20 cellular contexts compared by ENCODE assay signal in genomic region chr18:31575515-31576246, GRCh38. TPM values are rescaled to one million over a fixed set of nuclear protein-coding genes. Genes with fewer than 3 reads are reported as not detected.
DNase-seq lines count a peak whose midpoint lies in the region; ATAC-seq, FAIRE-seq and TF ChIP-seq lines count a peak whose summit lies in the region.
"Had no signal": no experiment of that assay in that cellular context is flagged by ENCODE, and none has a peak within 500 bp of the region (broad histone marks: within the 10 kb centered on the region; RNA-seq: fewer than 3 reads in every experiment).

No MANE protein-coding gene starts in this region.

- H3F3A ChIP-seq in GM23338 (replicated peaks; ENCODE audit: low read depth): no peaks in the 10 kb centered on the region

- no peak overlapping the region for H3K4me2 ChIP-seq in GM23338
- peak overlapping the region; percentile 64 for H3K4me2 ChIP-seq in OCI-LY7 (ENCODE audit: low read length)
- H3K4me2 ChIP-seq in keratinocyte (ENCODE audit: control insufficient read depth, extremely low read depth, insufficient read depth, low read depth, low read length): no peak overlapping the region
- H3K4me2 ChIP-seq: A549 had no signal

- H3K4me3 ChIP-seq in GM23338: no peak overlapping the region
- peak overlapping the region; percentile 40 for H3K4me3 ChIP-seq in OCI-LY7 (ENCODE audit: low read depth, low read length, poor library complexity, severe bottlenecking)
- H3K4me3 ChIP-seq in keratinocyte (ENCODE audit: control insufficient read depth in 2 of 3, extremely low read depth in 1 of 3, insufficient read depth in 2 of 3, low read depth in 1 of 3, low read length in 3 of 3): no peak overlapping the region
- H3K4me3 ChIP-seq: A549, GM12878, GM23248 had no signal

- peaks cover 6% of the 10 kb centered on the region; the same call in 1 of the 2 replicates for H3K9me3 ChIP-seq in OCI-LY7 (ENCODE audit: low read length)
- no peaks in the 10 kb centered on the region for H3K9me3 ChIP-seq in keratinocyte (ENCODE audit: control insufficient read depth, low read depth, low read length)
- H3K9me3 ChIP-seq: A549, BE2C, Caco-2 had no signal

- no peak for TF ChIP-seq CTCF in GM23338 (conservative IDR thresholded peaks at IDR 0.05; ENCODE audit: low read depth in 2 of 2)
- TF ChIP-seq CTCF in OCI-LY7 (conservative IDR thresholded peaks at IDR 0.05; ENCODE audit: low read length): no peak
- no peak for TF ChIP-seq CTCF in keratinocyte (optimal IDR thresholded peaks at IDR 0.05 in 1 of 3, IDR thresholded peaks at IDR 0.05 in 1 of 3, conservative IDR thresholded peaks at IDR 0.05 in 1 of 3; ENCODE audit: extremely low read depth in 1 of 3, insufficient read depth in 2 of 3, low read length in 3 of 3)
- no peak for TF ChIP-seq CTCF in nephron progenitor cell (IDR thresholded peaks at IDR 0.05)
- no peak for TF ChIP-seq CTCF in GM10248 (IDR thresholded peaks at IDR 0.05; ENCODE audit: control extremely low read depth, extremely low read depth, low read depth, missing control alignments)

- H3K79me2 ChIP-seq in GM23338 (replicated peaks; ENCODE audit: insufficient read depth) (no peaks in the 10 kb centered on the region), OCI-LY7 (ENCODE audit: insufficient read depth, low read depth, low read length) (no peaks in the 10 kb centered on the region), keratinocyte (ENCODE audit: control insufficient read depth, insufficient read depth, low read length) (no peaks in the 10 kb centered on the region)

- intact Hi-C loops in OCI-LY7 (cut with micrococcal nuclease; ENCODE audit: unreplicated experiment): loop anchor here (2.0 to 5.0 kb wide), 2 partner anchors 109 to 367 kb away; partner anchors contain the start of genes B4GALT6 and TRAPPC8

- no peak for ATAC-seq in GM23338
- ATAC-seq in GM21360 (IDR thresholded peaks at IDR 0.05; ENCODE audit: unreplicated experiment): no peak
- ATAC-seq: A549; CD8-positive, alpha-beta T cell; GM12878 had no signal

- H3K9me2 ChIP-seq in GM23338 (ENCODE audit: insufficient read depth): peaks cover 9% of the 10 kb centered on the region
- H3K9me2 ChIP-seq in OCI-LY7 (ENCODE audit: insufficient read depth, low read length): no peaks in the 10 kb centered on the region

- H3K4me1 ChIP-seq in GM23338 (ENCODE audit: insufficient read depth) (no peaks in the 10 kb centered on the region), OCI-LY7 (ENCODE audit: insufficient read depth, low read length, poor library complexity, severe bottlenecking) (peaks cover 84% of the 10 kb centered on the region), keratinocyte (ENCODE audit: control insufficient read depth, extremely low read depth, insufficient read depth, low read length) (no peaks in the 10 kb centered on the region)
- H3K4me1 ChIP-seq: A549, BE2C had no signal

- no peaks in the 10 kb centered on the region for H3K36me3 Mint-ChIP-seq in GM23338 (ENCODE audit: low read depth)
- H3K36me3 Mint-ChIP-seq in nephron progenitor cell (ENCODE audit: low read depth): no peaks in the 10 kb centered on the region
- H3K36me3 Mint-ChIP-seq: CD14-positive monocyte; CD8-positive, alpha-beta T cell had no signal

- H3K27me3 Mint-ChIP-seq in GM23338 (ENCODE audit: insufficient read depth, low read depth, poor library complexity) (peaks cover 2% of the 10 kb centered on the region), nephron progenitor cell (ENCODE audit: low read depth, poor library complexity) (peaks cover 11% of the 10 kb centered on the region)

- H3K4me3 Mint-ChIP-seq in GM23338: no peak overlapping the region
- no peak overlapping the region for H3K4me3 Mint-ChIP-seq in nephron progenitor cell
- H3K4me3 Mint-ChIP-seq: CD14-positive monocyte; CD8-positive, alpha-beta T cell had no signal

- H3K9me1 ChIP-seq in keratinocyte (ENCODE audit: control insufficient read depth, extremely low read depth, insufficient read depth, low read length): no peaks in the 10 kb centered on the region

- dilution Hi-C loops in keratinocyte (cut with MboI; ENCODE audit: extremely low pct_ligation_motif_present, low sequenced_read_pairs): no loop called here

- peak; percentile 52 for FAIRE-seq in keratinocyte (lab: Jason Lieb, UNC)
- FAIRE-seq: A549, GM12878, GM18507, HTR-8/SVneo had no signal

- CTCF ChIA-PET in OCI-LY7 (lab: Charles Lee; ENCODE audit: unreplicated experiment) (no interaction called here), GM10248 (lab: Yijun Ruan, JAX) (interaction anchor here (1.1 to 2.2 kb wide), 6 partner anchors 8 to 35 kb away, joined by 3 to 16 read pairs (median 6); no protein-coding TSS in a partner anchor)

- H3K4me1 Mint-ChIP-seq in GM23338: peaks cover 3% of the 10 kb centered on the region; the same call in 1 of the 3 replicates
- no peaks in the 10 kb centered on the region for H3K4me1 Mint-ChIP-seq in nephron progenitor cell
- H3K4me1 Mint-ChIP-seq: CD14-positive monocyte had no signal

- H3K27ac Mint-ChIP-seq in GM23338 (no peak overlapping the region; the same call in 1 of the 2 replicates), nephron progenitor cell (peak overlapping the region; percentile 6)
- H3K27ac Mint-ChIP-seq: CD14-positive monocyte; CD8-positive, alpha-beta T cell had no signal

- H3K36me3 ChIP-seq in GM23338 (ENCODE audit: insufficient read depth) (no peaks in the 10 kb centered on the region), OCI-LY7 (ENCODE audit: insufficient read depth, low read length) (no peaks in the 10 kb centered on the region), keratinocyte (ENCODE audit: control insufficient read depth in 2 of 2, extremely low read depth in 1 of 2, insufficient read depth in 2 of 2, low read length in 2 of 2) (no peaks in the 10 kb centered on the region)
- H3K36me3 ChIP-seq: BE2C had no signal

- no peak overlapping the region for H3K9ac ChIP-seq in keratinocyte (ENCODE audit: control insufficient read depth, extremely low read depth, insufficient read depth, low read length)
- H3K9ac ChIP-seq: GM23248 had no signal

- POLR2A ChIA-PET in OCI-LY7 (lab: Charles Lee) (interaction anchor here (0.5 to 2.3 kb wide), 5 partner anchors 12 to 117 kb away, joined by 3 to 10 read pairs (median 4); no protein-coding TSS in a partner anchor), GM10248 (lab: Yijun Ruan, JAX) (no interaction called here)

- H3K27me3 ChIP-seq in GM23338 (ENCODE audit: insufficient read depth): no peaks in the 10 kb centered on the region
- no peaks in the 10 kb centered on the region for H3K27me3 ChIP-seq in keratinocyte (ENCODE audit: control insufficient read depth, extremely low read depth, insufficient read depth, low read length)
- H3K27me3 ChIP-seq: BE2C had no signal

- no peaks in the 10 kb centered on the region for H3K9me3 Mint-ChIP-seq in GM23338
- no peaks in the 10 kb centered on the region for H3K9me3 Mint-ChIP-seq in nephron progenitor cell
- H3K9me3 Mint-ChIP-seq: CD8-positive, alpha-beta T cell had no signal

- no peak overlapping the region for H3K27ac ChIP-seq in GM23338 (ENCODE audit: low read depth)
- peak overlapping the region; percentile 99 for H3K27ac ChIP-seq in OCI-LY7 (ENCODE audit: low read depth, low read length, poor library complexity, severe bottlenecking)
- no peak overlapping the region for H3K27ac ChIP-seq in keratinocyte (ENCODE audit: control insufficient read depth, insufficient read depth, low read length)
- H3K27ac ChIP-seq: A549, GM23248 had no signal

- no peaks in the 10 kb centered on the region for H4K20me1 ChIP-seq in GM23338 (replicated peaks; ENCODE audit: insufficient read depth)
- H4K20me1 ChIP-seq in OCI-LY7 (ENCODE audit: insufficient read depth, low read length): no peaks in the 10 kb centered on the region
- H4K20me1 ChIP-seq in keratinocyte (ENCODE audit: control insufficient read depth, extremely low read depth, insufficient read depth, low read length): no peaks in the 10 kb centered on the region

- BruUV-seq in OCI-LY7 (replicated peaks; lab: Mats Ljungman, UMichigan): no TSS peak

- DNase-seq in GM23338 (ENCODE audit: low spot score) (no peak), OCI-LY7 (ENCODE audit: low spot score) (no peak), keratinocyte (ENCODE audit: low read depth, low spot score) (no peak), nephron progenitor cell (no peak), GM10248 (ENCODE audit: extremely low spot score) (no peak), NCI-H2107 (lab: John Stamatoyannopoulos, UW) (no peak), NCI-H524 (lab: John Stamatoyannopoulos, UW) (no peak)
- DNase-seq: BE2C; Caco-2; CD8-positive, alpha-beta T cell; DMS53; GM23248; H7 had no signal

- H2AFZ ChIP-seq in GM23338 (peak overlapping the region; percentile 32), OCI-LY7 (ENCODE audit: low read length) (peak overlapping the region; percentile 65; the same call in 1 of the 2 replicates), keratinocyte (ENCODE audit: control insufficient read depth, low read length) (no peak overlapping the region)
- H2AFZ ChIP-seq: GM23248 had no signal

TF ChIP-seq in GM23338, 12 proteins besides CTCF, POLR2A, EP300 and RAD21 (continues in another document):
- TF ChIP-seq ETS1 (IDR thresholded peaks at IDR 0.05) (no peak), STAT1 (IDR thresholded peaks at IDR 0.05; ENCODE audit: unreplicated experiment) (no peak)

RNA-seq across cellular contexts. Expression of gene TTR, which starts 16.0 kb away (rescaled TPM):
- total RNA-seq in GM23338 (2014; rRNA removed; shearing (Covaris generic)): not detected in 2 replicates
- polyA plus RNA-seq in GM23338 (2016; fragmentation: Nextera tagmentation; extraction: Ambion mirVana) (not detected in 2 replicates), keratinocyte (not detected in 3 replicates)
- total RNA-seq in OCI-LY7 (2014; rRNA removed; shearing (Covaris generic)): not detected in 2 replicates
- not detected in 2 replicates for total RNA-seq in OCI-LY7 (2022)
- not detected for polyA plus RNA-seq in keratinocyte (2011; ENCODE audit: low read depth)
- polyA plus RNA-seq in keratinocyte (2011; cell fraction: cytosol; rRNA removed): not detected in 2 replicates
- polyA plus RNA-seq in keratinocyte (2011; cell fraction: nucleus; rRNA removed): not detected in 2 replicates
- polyA plus RNA-seq in keratinocyte (2012; ENCODE audit: low replicate concordance): not detected in 2 replicates
- not detected in 3 replicates for polyA minus RNA-seq in keratinocyte
- polyA minus RNA-seq in keratinocyte (2011; cell fraction: cytosol; rRNA and poly(A)+ RNA removed): not detected
- polyA minus RNA-seq in keratinocyte (2011; cell fraction: nucleus; rRNA and poly(A)+ RNA removed): not detected in 2 replicates
- total RNA-seq: CD8-positive, alpha-beta T cell; GM23248; H7 had no signal
- polyA plus RNA-seq: AG04450, CD14-positive monocyte, GM23248 had no signal
